1 cellular context compared by ENCODE assay signal in the genomic region with DNA sequence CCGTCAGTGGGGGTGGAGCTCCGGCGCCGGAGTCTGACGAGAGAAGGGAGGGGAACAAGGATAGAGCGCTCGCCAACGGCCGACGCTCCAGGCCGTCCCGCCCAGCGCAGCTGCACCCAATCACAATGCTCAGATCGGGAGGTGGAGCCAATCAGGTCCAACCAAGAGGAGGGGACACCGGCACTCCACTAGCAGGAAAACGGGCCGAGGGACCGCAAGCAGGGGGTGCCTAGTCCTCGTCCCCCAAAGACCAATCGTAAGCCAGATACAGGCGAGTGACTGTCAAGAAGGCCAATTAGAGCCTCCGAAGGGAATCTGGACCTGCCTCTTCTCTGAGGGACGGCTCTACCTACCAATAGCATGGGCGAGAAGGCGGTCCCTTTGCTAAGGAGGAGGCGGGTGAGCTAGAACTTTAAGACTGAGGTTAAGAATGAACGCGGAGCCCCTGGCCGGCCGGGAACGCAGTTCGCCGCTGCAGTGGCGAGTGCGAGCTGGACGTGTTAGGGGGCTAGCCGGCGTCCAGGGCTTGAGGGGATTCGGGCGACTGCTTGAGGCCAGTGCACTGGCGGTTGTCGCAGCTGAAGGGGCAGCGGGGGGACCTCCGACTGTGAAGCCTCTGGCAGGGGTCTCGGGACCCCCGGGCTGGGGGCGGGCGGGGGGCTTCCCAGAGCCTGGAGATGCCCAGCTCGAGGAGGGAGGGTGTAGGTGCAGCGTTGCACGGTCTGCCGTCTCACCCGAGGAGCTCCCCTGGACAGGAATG.
A peak's percentile ranks its signal among the peaks of the same experiment; 100 is the strongest.
TF ChIP-seq lines count a peak whose summit lies in the region.

A gene with protein sequence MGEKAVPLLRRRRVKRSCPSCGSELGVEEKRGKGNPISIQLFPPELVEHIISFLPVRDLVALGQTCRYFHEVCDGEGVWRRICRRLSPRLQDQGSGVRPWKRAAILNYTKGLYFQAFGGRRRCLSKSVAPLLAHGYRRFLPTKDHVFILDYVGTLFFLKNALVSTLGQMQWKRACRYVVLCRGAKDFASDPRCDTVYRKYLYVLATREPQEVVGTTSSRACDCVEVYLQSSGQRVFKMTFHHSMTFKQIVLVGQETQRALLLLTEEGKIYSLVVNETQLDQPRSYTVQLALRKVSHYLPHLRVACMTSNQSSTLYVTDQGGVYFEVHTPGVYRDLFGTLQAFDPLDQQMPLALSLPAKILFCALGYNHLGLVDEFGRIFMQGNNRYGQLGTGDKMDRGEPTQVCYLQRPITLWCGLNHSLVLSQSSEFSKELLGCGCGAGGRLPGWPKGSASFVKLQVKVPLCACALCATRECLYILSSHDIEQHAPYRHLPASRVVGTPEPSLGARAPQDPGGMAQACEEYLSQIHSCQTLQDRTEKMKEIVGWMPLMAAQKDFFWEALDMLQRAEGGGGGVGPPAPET (plus strand): TSS at position 63 of the 760 bp plus-strand sequence. CDS start 298 bp downstream, at position 361.

TF ChIP-seq in H1, 55 proteins besides CTCF, POLR2A, EP300 and RAD21:
- peak in 1 of 2 experiments; percentile 65; a peak in 1 of 4 replicates for TF ChIP-seq SIN3A (conservative IDR thresholded peaks at IDR 0.05 in 1 of 2, IDR thresholded peaks at IDR 0.05 in 1 of 2; ENCODE audit: low read depth in 1 of 2, low read length in 2 of 2)
- TF ChIP-seq CHD2 (IDR thresholded peaks at IDR 0.05; ENCODE audit: low read length) = peak; percentile 98
- TF ChIP-seq POU5F1 (IDR thresholded peaks at IDR 0.05; ENCODE audit: low read depth, low read length) = no peak
- TF ChIP-seq GABPA (IDR thresholded peaks at IDR 0.05; ENCODE audit: borderline replicate concordance, insufficient read depth, low read length) = no peak
- 0 out of 2 replicates have a peak, but pooled peaks have one; percentile 2 for TF ChIP-seq TEAD4 (IDR thresholded peaks at IDR 0.05; ENCODE audit: low read depth, low read length)
- TF ChIP-seq, protein P1, sequence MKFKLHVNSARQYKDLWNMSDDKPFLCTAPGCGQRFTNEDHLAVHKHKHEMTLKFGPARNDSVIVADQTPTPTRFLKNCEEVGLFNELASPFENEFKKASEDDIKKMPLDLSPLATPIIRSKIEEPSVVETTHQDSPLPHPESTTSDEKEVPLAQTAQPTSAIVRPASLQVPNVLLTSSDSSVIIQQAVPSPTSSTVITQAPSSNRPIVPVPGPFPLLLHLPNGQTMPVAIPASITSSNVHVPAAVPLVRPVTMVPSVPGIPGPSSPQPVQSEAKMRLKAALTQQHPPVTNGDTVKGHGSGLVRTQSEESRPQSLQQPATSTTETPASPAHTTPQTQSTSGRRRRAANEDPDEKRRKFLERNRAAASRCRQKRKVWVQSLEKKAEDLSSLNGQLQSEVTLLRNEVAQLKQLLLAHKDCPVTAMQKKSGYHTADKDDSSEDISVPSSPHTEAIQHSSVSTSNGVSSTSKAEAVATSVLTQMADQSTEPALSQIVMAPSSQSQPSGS (IDR thresholded peaks at IDR 0.05; ENCODE audit: low read length) = no peak
- TF ChIP-seq SUZ12 (IDR thresholded peaks at IDR 0.05; ENCODE audit: low read length) = no peak
- TF ChIP-seq, protein P2, sequence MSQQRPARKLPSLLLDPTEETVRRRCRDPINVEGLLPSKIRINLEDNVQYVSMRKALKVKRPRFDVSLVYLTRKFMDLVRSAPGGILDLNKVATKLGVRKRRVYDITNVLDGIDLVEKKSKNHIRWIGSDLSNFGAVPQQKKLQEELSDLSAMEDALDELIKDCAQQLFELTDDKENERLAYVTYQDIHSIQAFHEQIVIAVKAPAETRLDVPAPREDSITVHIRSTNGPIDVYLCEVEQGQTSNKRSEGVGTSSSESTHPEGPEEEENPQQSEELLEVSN (IDR thresholded peaks at IDR 0.05) = no peak
- TF ChIP-seq SP2 (IDR thresholded peaks at IDR 0.05; ENCODE audit: low read length) = peak; percentile 100
- TF ChIP-seq, protein P3, sequence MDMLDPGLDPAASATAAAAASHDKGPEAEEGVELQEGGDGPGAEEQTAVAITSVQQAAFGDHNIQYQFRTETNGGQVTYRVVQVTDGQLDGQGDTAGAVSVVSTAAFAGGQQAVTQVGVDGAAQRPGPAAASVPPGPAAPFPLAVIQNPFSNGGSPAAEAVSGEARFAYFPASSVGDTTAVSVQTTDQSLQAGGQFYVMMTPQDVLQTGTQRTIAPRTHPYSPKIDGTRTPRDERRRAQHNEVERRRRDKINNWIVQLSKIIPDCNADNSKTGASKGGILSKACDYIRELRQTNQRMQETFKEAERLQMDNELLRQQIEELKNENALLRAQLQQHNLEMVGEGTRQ (IDR thresholded peaks at IDR 0.05; ENCODE audit: low read length) = no peak
- peak; percentile 37 for TF ChIP-seq KDM4A (IDR thresholded peaks at IDR 0.05; ENCODE audit: low read depth, low read length, severe bottlenecking)
- TF ChIP-seq SRF (IDR thresholded peaks at IDR 0.05; ENCODE audit: low read depth, low read length) = no peak
- no peak for TF ChIP-seq EZH2 (IDR thresholded peaks at IDR 0.05; ENCODE audit: low read depth, low read length, severe bottlenecking)
- TF ChIP-seq CHD1 (IDR thresholded peaks at IDR 0.05; ENCODE audit: low read depth, low read length) = no peak
- peak; percentile 65 for TF ChIP-seq TAF1 (IDR thresholded peaks at IDR 0.05; ENCODE audit: low read depth, low read length)
- TF ChIP-seq CBX8 (IDR thresholded peaks at IDR 0.05; ENCODE audit: borderline replicate concordance, low read depth, low read length) = no peak
- TF ChIP-seq NANOG (IDR thresholded peaks at IDR 0.05; ENCODE audit: insufficient read depth, low read depth, low read length, poor library complexity, severe bottlenecking) = peak; percentile 10
- no peak for TF ChIP-seq BACH1 (IDR thresholded peaks at IDR 0.05; ENCODE audit: low read length)
- 0 out of 2 replicates have a peak, but pooled peaks have one; percentile 12 for TF ChIP-seq NRF1 (IDR thresholded peaks at IDR 0.05; ENCODE audit: low read depth, low read length)
- no peak for TF ChIP-seq BRCA1 (IDR thresholded peaks at IDR 0.05; ENCODE audit: low read depth, low read length)
- peak; percentile 91 for TF ChIP-seq SP4 (IDR thresholded peaks at IDR 0.05; ENCODE audit: low read length)
- peak; percentile 72; the same call in 1 of the 2 replicates for TF ChIP-seq TBP (IDR thresholded peaks at IDR 0.05; ENCODE audit: low read depth, low read length)
- TF ChIP-seq CEBPB (IDR thresholded peaks at IDR 0.05; ENCODE audit: low read depth, low read length) = no peak
- no peak for TF ChIP-seq YY1 (IDR thresholded peaks at IDR 0.05; ENCODE audit: low read depth, low read length)
- TF ChIP-seq SP1 (IDR thresholded peaks at IDR 0.05; ENCODE audit: low read depth, low read length) = peak; percentile 100
- TF ChIP-seq RBBP5 (IDR thresholded peaks at IDR 0.05; ENCODE audit: borderline replicate concordance, low read depth, low read length) = no peak
TF ChIP-seq in H1: peak in this region for 11.
